ENCODE assay signal across 34 cellular contexts in genomic region chr1:217149791-217150190, GRCh38.
"Had no signal": no experiment of that assay in that cellular context is flagged by ENCODE, and none has a peak within 500 bp of the region (broad histone marks: within the 10 kb centered on the region; RNA-seq: fewer than 3 reads in every experiment).

No MANE protein-coding gene starts in this region.

- DNase-seq: activated B cell treated with CpG ODN at 0.5 μM for 24 hours; activated CD4-positive, alpha-beta memory T cell treated with anti-CD3 and anti-CD28 coated beads for 36 hours; activated CD4-positive, alpha-beta T cell treated with anti-CD3 and anti-CD28 coated beads for 36 hours; activated CD4-positive, alpha-beta T cell treated with anti-CD3 and anti-CD28 coated beads, Interleukin-2, amount 10 ng/mL, durations not matched to agents 24 days and 14 days; activated CD4-positive, CD25-positive, alpha-beta regulatory T cell treated with anti-CD3 and anti-CD28 coated beads, Interleukin-2, amount 50 U/mL, for 72 hours; activated CD8-positive, alpha-beta memory T cell treated with anti-CD3 and anti-CD28 coated beads, Interleukin-2, amount 10 ng/mL, durations not matched to agents 7 days and 5 days; activated CD8-positive, alpha-beta memory T cell treated with anti-CD3 and anti-CD28 coated beads, Interleukin-2, amount 50 U/mL, for 4 hours; activated CD8-positive, alpha-beta T cell treated with anti-CD3 and anti-CD28 coated beads, Interleukin-2, amount 10 ng/mL, durations not matched to agents 7 days and 5 days; activated gamma-delta T cell; activated naive CD4-positive, alpha-beta T cell; activated naive CD4-positive, alpha-beta T cell treated with anti-CD3 and anti-CD28 coated beads, Interleukin-2, amount 10 ng/mL, durations not matched to agents 7 days and 5 days; activated naive CD8-positive, alpha-beta T cell treated with anti-CD3 and anti-CD28 coated beads, Interleukin-2, amount 10 ng/mL, durations not matched to agents 7 days and 5 days; activated T-cell treated with anti-CD3 and anti-CD28 coated beads, Interleukin-2, amount 50 U/mL, for 1 hour; activated T-cell treated with anti-CD3 and anti-CD28 coated beads, Interleukin-2, amount 50 U/mL, for 72 hours; dorsolateral prefrontal cortex; effector memory CD4-positive, alpha-beta T cell; endodermal cell; foreskin fibroblast; gastrocnemius medialis; glutamatergic neuron; heart left ventricle; T-helper 1 cell; T-helper 17 cell; T1000; WERI-Rb-1 had no signal

- H3K36me3 Mint-ChIP-seq: activated CD4-positive, alpha-beta memory T cell treated with anti-CD3 and anti-CD28 coated beads for 36 hours; activated CD8-positive, alpha-beta memory T cell treated with anti-CD3 and anti-CD28 coated beads, Interleukin-2, amount 10 ng/mL, durations not matched to agents 7 days and 5 days; activated naive CD4-positive, alpha-beta T cell treated with anti-CD3 and anti-CD28 coated beads, Interleukin-2, amount 10 ng/mL, durations not matched to agents 7 days and 5 days; activated naive CD8-positive, alpha-beta T cell treated with anti-CD3 and anti-CD28 coated beads, Interleukin-2, amount 10 ng/mL, durations not matched to agents 7 days and 5 days; brain had no signal

- H3K4me1 ChIP-seq: ascending aorta, breast epithelium, gastrocnemius medialis had no signal

- H3K36me3 ChIP-seq: ascending aorta, breast epithelium, gastrocnemius medialis, heart left ventricle, WERI-Rb-1 had no signal

- H3K9me3 ChIP-seq: breast epithelium, gastrocnemius medialis had no signal

- H3K27ac ChIP-seq: ascending aorta, breast epithelium, coronary artery, dorsolateral prefrontal cortex, gastrocnemius medialis, heart left ventricle, hepatocyte, WERI-Rb-1 had no signal

- H3K27me3 Mint-ChIP-seq: activated B cell treated with CpG ODN at 0.5 μM for 24 hours; activated CD4-positive, alpha-beta memory T cell treated with anti-CD3 and anti-CD28 coated beads for 36 hours; activated CD4-positive, alpha-beta T cell treated with anti-CD3 and anti-CD28 coated beads, Interleukin-2, amount 10 ng/mL, durations not matched to agents 24 days and 14 days; activated CD8-positive, alpha-beta memory T cell treated with anti-CD3 and anti-CD28 coated beads, Interleukin-2, amount 10 ng/mL, durations not matched to agents 7 days and 5 days; activated naive CD4-positive, alpha-beta T cell treated with anti-CD3 and anti-CD28 coated beads, Interleukin-2, amount 10 ng/mL, durations not matched to agents 7 days and 5 days; activated naive CD8-positive, alpha-beta T cell treated with anti-CD3 and anti-CD28 coated beads, Interleukin-2, amount 10 ng/mL, durations not matched to agents 7 days and 5 days; central memory CD8-positive, alpha-beta T cell; dendritic cell treated with granulocyte-macrophage colony-stimulating factor and Interleukin-4, amounts not matched to agents 40 ng/mL and 50 ng/mL, for 4 days; T-helper 17 cell had no signal

- H3K79me2 ChIP-seq: hepatocyte had no signal

- H3K9me3 Mint-ChIP-seq: activated CD4-positive, alpha-beta T cell treated with anti-CD3 and anti-CD28 coated beads, Interleukin-2, amount 10 ng/mL, durations not matched to agents 24 days and 14 days; dendritic cell treated with granulocyte-macrophage colony-stimulating factor and Interleukin-4, amounts not matched to agents 40 ng/mL and 50 ng/mL, for 4 days; T-helper 2 cell treated with Interferon-gamma antibody and Interleukin-4, amounts not matched to agents 5 μg/mL and 100 μg/mL, for 36 hours had no signal

- H3K4me3 Mint-ChIP-seq: activated B cell treated with CpG ODN at 0.5 μM for 24 hours; activated CD4-positive, alpha-beta memory T cell treated with anti-CD3 and anti-CD28 coated beads for 36 hours; activated CD4-positive, alpha-beta T cell treated with anti-CD3 and anti-CD28 coated beads for 36 hours; activated CD4-positive, alpha-beta T cell treated with anti-CD3 and anti-CD28 coated beads, Interleukin-2, amount 10 ng/mL, durations not matched to agents 24 days and 14 days; activated CD8-positive, alpha-beta memory T cell treated with anti-CD3 and anti-CD28 coated beads, Interleukin-2, amount 10 ng/mL, durations not matched to agents 7 days and 5 days; activated CD8-positive, alpha-beta T cell treated with anti-CD3 and anti-CD28 coated beads, Interleukin-2, amount 10 ng/mL, durations not matched to agents 7 days and 5 days; activated naive CD4-positive, alpha-beta T cell treated with anti-CD3 and anti-CD28 coated beads, Interleukin-2, amount 10 ng/mL, durations not matched to agents 7 days and 5 days; activated naive CD8-positive, alpha-beta T cell treated with anti-CD3 and anti-CD28 coated beads, Interleukin-2, amount 10 ng/mL, durations not matched to agents 7 days and 5 days; activated T-cell treated with anti-CD3 and anti-CD28 coated beads, Interleukin-2, amount 50 U/mL, for 72 hours; brain; central memory CD8-positive, alpha-beta T cell; dendritic cell treated with granulocyte-macrophage colony-stimulating factor and Interleukin-4, amounts not matched to agents 40 ng/mL and 50 ng/mL, for 4 days; endodermal cell; T-helper 17 cell; T-helper 2 cell treated with Interferon-gamma antibody and Interleukin-4, amounts not matched to agents 5 μg/mL and 100 μg/mL, for 36 hours had no signal

- H3K27me3 ChIP-seq: ascending aorta, breast epithelium, dorsolateral prefrontal cortex, gastrocnemius medialis, heart left ventricle, hepatocyte had no signal

- H3K27ac Mint-ChIP-seq: activated B cell treated with CpG ODN at 0.5 μM for 24 hours; activated CD4-positive, alpha-beta memory T cell treated with anti-CD3 and anti-CD28 coated beads for 36 hours; activated CD4-positive, alpha-beta T cell treated with anti-CD3 and anti-CD28 coated beads for 36 hours; activated CD4-positive, alpha-beta T cell treated with anti-CD3 and anti-CD28 coated beads, Interleukin-2, amount 10 ng/mL, durations not matched to agents 24 days and 14 days; activated CD8-positive, alpha-beta memory T cell treated with anti-CD3 and anti-CD28 coated beads, Interleukin-2, amount 10 ng/mL, durations not matched to agents 7 days and 5 days; activated CD8-positive, alpha-beta T cell treated with anti-CD3 and anti-CD28 coated beads, Interleukin-2, amount 10 ng/mL, durations not matched to agents 7 days and 5 days; activated naive CD4-positive, alpha-beta T cell treated with anti-CD3 and anti-CD28 coated beads, Interleukin-2, amount 10 ng/mL, durations not matched to agents 7 days and 5 days; activated naive CD4-positive, alpha-beta T cell treated with anti-CD3 and anti-CD28 coated beads, Interleukin-2, amount 50 U/mL, for 72 hours; activated naive CD8-positive, alpha-beta T cell treated with anti-CD3 and anti-CD28 coated beads, Interleukin-2, amount 10 ng/mL, durations not matched to agents 7 days and 5 days; activated T-cell treated with anti-CD3 and anti-CD28 coated beads, Interleukin-2, amount 50 U/mL, for 72 hours; brain; dendritic cell treated with granulocyte-macrophage colony-stimulating factor and Interleukin-4, amounts not matched to agents 40 ng/mL and 50 ng/mL, for 4 days; endodermal cell; T-helper 17 cell; T-helper 2 cell treated with Interferon-gamma antibody and Interleukin-4, amounts not matched to agents 5 μg/mL and 100 μg/mL, for 36 hours had no signal

- H2AFZ ChIP-seq: hepatocyte had no signal

- ATAC-seq: activated CD4-positive, alpha-beta T cell treated with anti-CD3 and anti-CD28 coated beads for 36 hours; activated CD8-positive, alpha-beta memory T cell treated with anti-CD3 and anti-CD28 coated beads, Interleukin-2, amount 10 ng/mL, durations not matched to agents 7 days and 5 days; activated CD8-positive, alpha-beta T cell treated with anti-CD3 and anti-CD28 coated beads, Interleukin-2, amount 10 ng/mL, durations not matched to agents 7 days and 5 days; activated naive CD4-positive, alpha-beta T cell treated with anti-CD3 and anti-CD28 coated beads, Interleukin-2, amount 50 U/mL, for 72 hours; activated T-cell treated with anti-CD3 and anti-CD28 coated beads, Interleukin-2, amount 50 U/mL, for 72 hours; gastrocnemius medialis; heart left ventricle; T-helper 17 cell had no signal

- H3K4me1 Mint-ChIP-seq: activated B cell treated with CpG ODN at 0.5 μM for 24 hours; activated CD4-positive, alpha-beta T cell treated with anti-CD3 and anti-CD28 coated beads for 36 hours; activated CD4-positive, alpha-beta T cell treated with anti-CD3 and anti-CD28 coated beads, Interleukin-2, amount 10 ng/mL, durations not matched to agents 24 days and 14 days; activated CD8-positive, alpha-beta memory T cell treated with anti-CD3 and anti-CD28 coated beads, Interleukin-2, amount 10 ng/mL, durations not matched to agents 7 days and 5 days; activated naive CD4-positive, alpha-beta T cell treated with anti-CD3 and anti-CD28 coated beads, Interleukin-2, amount 10 ng/mL, durations not matched to agents 7 days and 5 days; activated naive CD8-positive, alpha-beta T cell treated with anti-CD3 and anti-CD28 coated beads, Interleukin-2, amount 10 ng/mL, durations not matched to agents 7 days and 5 days; brain; central memory CD8-positive, alpha-beta T cell; endodermal cell; T-helper 17 cell had no signal

- H3K4me2 ChIP-seq: hepatocyte had no signal

- H3K4me3 ChIP-seq: ascending aorta, breast epithelium, coronary artery, dorsolateral prefrontal cortex, gastrocnemius medialis, heart left ventricle, hepatocyte had no signal
